ENCODE assay signal across 16 cellular contexts in genomic region chr7:130878785-130879184, GRCh38.
A peak's percentile ranks its signal among the peaks of the same experiment; 100 is the strongest.
DNase-seq lines count a peak whose midpoint lies in the region; ATAC-seq and TF ChIP-seq lines count a peak whose summit lies in the region.
"Had no signal": no experiment of that assay in that cellular context is flagged by ENCODE, and none has a peak within 500 bp of the region (broad histone marks: within the 10 kb centered on the region; RNA-seq: fewer than 3 reads in every experiment).

No MANE protein-coding gene starts in this region.

- no peak for ATAC-seq in memory B cell (ENCODE audit: low read depth)
- ATAC-seq in GM19023 (IDR thresholded peaks at IDR 0.05; ENCODE audit: unreplicated experiment): no peak
- no peak for ATAC-seq in GM21447 (IDR thresholded peaks at IDR 0.05; ENCODE audit: unreplicated experiment)
- ATAC-seq: left ventricle myocardium superior; naive thymus-derived CD8-positive, alpha-beta T cell had no signal

- no peaks in the 10 kb centered on the region for H3K9me3 Mint-ChIP-seq in activated T-helper 2 cell treated with anti-CD3 and anti-CD28 coated beads, Interferon-gamma antibody, Interleukin-2, Interleukin-4, amounts not matched to agents 10 μg/mL and 5 μg/mL and 100 μg/mL, durations not matched to agents 14 hours and 24 hours and 36 hours
- no peaks in the 10 kb centered on the region for H3K9me3 Mint-ChIP-seq in memory B cell
- H3K9me3 Mint-ChIP-seq: naive thymus-derived CD8-positive, alpha-beta T cell; T-helper 1 cell treated with Interleukin-12 subunit alpha and Interleukin-12 subunit beta and Interleukin-4 antibody, amounts not matched to agents 30 μg/mL and 1 μg/mL, for 36 hours had no signal

- no peak for TF ChIP-seq CTCF in AG10803 (conservative IDR thresholded peaks at IDR 0.05; ENCODE audit: low read length)

- no peak overlapping the region for H3K4me3 ChIP-seq in AG10803 (ENCODE audit: low read length)

- DNase-seq in AG10803 (ENCODE audit: low read depth) (peak; percentile 45), EL (peak; percentile 54), memory B cell (ENCODE audit: low spot score in 2 of 2) (no peak), GM03348 (ENCODE audit: low spot score) (no peak), NCI-H2029 treated with DMSO at 0.1 percent for 48 hours (lab: John Stamatoyannopoulos, UW) (no peak)
- no peak for DNase-seq in activated T-helper 2 cell treated with anti-CD3 and anti-CD28 coated beads, Interferon-gamma antibody, Interleukin-2, Interleukin-4, amounts not matched to agents 10 μg/mL and 5 μg/mL and 100 μg/mL, durations not matched to agents 14 hours and 24 hours and 36 hours (ENCODE audit: low spot score)
- DNase-seq: activated CD4-positive, alpha-beta T cell treated with anti-CD3 and anti-CD28 coated beads, Interleukin-2, amount 50 U/mL, for 4 hours; amniotic stem cell; dermis blood vessel endothelial cell; left ventricle myocardium superior; naive thymus-derived CD8-positive, alpha-beta T cell; NCI-H187; stimulated activated CD4-positive, alpha-beta T cell treated with anti-CD3 and anti-CD28 coated beads, Interleukin-2, amount 100 ng/mL, for 24 hours had no signal

- intact Hi-C loops in activated T-helper 2 cell treated with anti-CD3 and anti-CD28 coated beads, Interferon-gamma antibody, Interleukin-2, Interleukin-4, amounts not matched to agents 10 μg/mL and 5 μg/mL and 100 μg/mL, durations not matched to agents 14 hours and 24 hours and 36 hours (cut with micrococcal nuclease): no loop called here

- peaks cover 47% of the 10 kb centered on the region for H3K4me1 Mint-ChIP-seq in activated T-helper 2 cell treated with anti-CD3 and anti-CD28 coated beads, Interferon-gamma antibody, Interleukin-2, Interleukin-4, amounts not matched to agents 10 μg/mL and 5 μg/mL and 100 μg/mL, durations not matched to agents 14 hours and 24 hours and 36 hours (ENCODE audit: low read depth)
- peaks cover 11% of the 10 kb centered on the region for H3K4me1 Mint-ChIP-seq in memory B cell

- H3K4me3 Mint-ChIP-seq in activated T-helper 2 cell treated with anti-CD3 and anti-CD28 coated beads, Interferon-gamma antibody, Interleukin-2, Interleukin-4, amounts not matched to agents 10 μg/mL and 5 μg/mL and 100 μg/mL, durations not matched to agents 14 hours and 24 hours and 36 hours (ENCODE audit: low read depth): no peak overlapping the region
- no peak overlapping the region for H3K4me3 Mint-ChIP-seq in memory B cell
- H3K4me3 Mint-ChIP-seq: naive thymus-derived CD8-positive, alpha-beta T cell; T-helper 1 cell treated with Interleukin-12 subunit alpha and Interleukin-12 subunit beta and Interleukin-4 antibody, amounts not matched to agents 30 μg/mL and 1 μg/mL, for 36 hours had no signal

- H3K27me3 Mint-ChIP-seq in activated T-helper 2 cell treated with anti-CD3 and anti-CD28 coated beads, Interferon-gamma antibody, Interleukin-2, Interleukin-4, amounts not matched to agents 10 μg/mL and 5 μg/mL and 100 μg/mL, durations not matched to agents 14 hours and 24 hours and 36 hours (ENCODE audit: low read depth): no peaks in the 10 kb centered on the region
- H3K27me3 Mint-ChIP-seq in memory B cell: no peaks in the 10 kb centered on the region
- H3K27me3 Mint-ChIP-seq: naive thymus-derived CD8-positive, alpha-beta T cell had no signal

- peak overlapping the region; percentile 51 for H3K27ac Mint-ChIP-seq in activated T-helper 2 cell treated with anti-CD3 and anti-CD28 coated beads, Interferon-gamma antibody, Interleukin-2, Interleukin-4, amounts not matched to agents 10 μg/mL and 5 μg/mL and 100 μg/mL, durations not matched to agents 14 hours and 24 hours and 36 hours
- peak overlapping the region; percentile 8 for H3K27ac Mint-ChIP-seq in memory B cell
- H3K27ac Mint-ChIP-seq: T-helper 1 cell treated with Interleukin-12 subunit alpha and Interleukin-12 subunit beta and Interleukin-4 antibody, amounts not matched to agents 30 μg/mL and 1 μg/mL, for 36 hours had no signal

- H3K36me3 Mint-ChIP-seq in activated T-helper 2 cell treated with anti-CD3 and anti-CD28 coated beads, Interferon-gamma antibody, Interleukin-2, Interleukin-4, amounts not matched to agents 10 μg/mL and 5 μg/mL and 100 μg/mL, durations not matched to agents 14 hours and 24 hours and 36 hours (ENCODE audit: low read depth): peaks cover 85% of the 10 kb centered on the region
- peaks cover 20% of the 10 kb centered on the region for H3K36me3 Mint-ChIP-seq in memory B cell

Comparison
In these comparisons a context has a peak if more than half of its experiments do, and no peak if none do; other contexts are left out.
1. DNase-seq: peak in AG10803 (single experiment) and EL (single experiment); none in activated T-helper 2 cell treated with anti-CD3 and anti-CD28 coated beads, Interferon-gamma antibody, Interleukin-2, Interleukin-4, amounts not matched to agents 10 μg/mL and 5 μg/mL and 100 μg/mL, durations not matched to agents 14 hours and 24 hours and 36 hours (single experiment), memory B cell (0 of 2), GM03348 (single experiment) and NCI-H2029 treated with DMSO at 0.1 percent for 48 hours (single experiment).